In genomic region chr4:177293208-177294018, GRCh38 we compare ENCODE assay signal across 23 cellular contexts. TPM values are rescaled to one million over a fixed set of nuclear protein-coding genes. Genes with fewer than 3 reads are reported as not detected.
DNase-seq lines count a peak whose midpoint lies in the region; ATAC-seq and TF ChIP-seq lines count a peak whose summit lies in the region.
"Had no signal": no experiment of that assay in that cellular context is flagged by ENCODE, and none has a peak within 500 bp of the region (broad histone marks: within the 10 kb centered on the region; RNA-seq: fewer than 3 reads in every experiment).

No MANE protein-coding gene starts in this region.

- no peaks in the 10 kb centered on the region for H3K79me1 ChIP-seq in mesendoderm (ENCODE audit: low read length)

- H3K36me3 ChIP-seq in OCI-LY1 (ENCODE audit: insufficient read depth, low read length) = no peaks in the 10 kb centered on the region
- no peaks in the 10 kb centered on the region for H3K36me3 ChIP-seq in mesendoderm (ENCODE audit: control insufficient read depth, insufficient read depth, low read length)
- H3K36me3 ChIP-seq: colonic mucosa, heart left ventricle, left ventricle myocardium inferior, prostate gland, tibial artery had no signal

- H4K20me1 ChIP-seq in OCI-LY1 (ENCODE audit: insufficient read depth, low read length) = no peaks in the 10 kb centered on the region

- peak; percentile 15 for DNase-seq in CD1c-positive myeloid dendritic cell (ENCODE audit: extremely low spot score)
- DNase-seq in mesendoderm = no peak
- DNase-seq in T-helper 2 cell = no peak
- no peak for DNase-seq in NCI-H2107 treated with DMSO at 0.1 percent for 48 hours (lab: John Stamatoyannopoulos, UW; ENCODE audit: unreplicated experiment)
- DNase-seq in A172 (ENCODE audit: low spot score) = no peak
- DNase-seq: activated CD4-positive, CD25-positive, alpha-beta regulatory T cell treated with anti-CD3 and anti-CD28 coated beads, Interleukin-2, amount 50 U/mL, for 72 hours; colonic mucosa; DND-41; endodermal cell; heart left ventricle; left ventricle myocardium inferior; NCI-H1436 treated with DMSO at 0.1 percent for 48 hours; NCI-H2171 treated with DMSO at 0.1 percent for 48 hours; stimulated activated CD4-positive, alpha-beta T cell treated with anti-CD3 and anti-CD28 coated beads, Interleukin-4, amount 100 ng/mL, for 1 hour; stimulated activated naive CD8-positive, alpha-beta T cell treated with anti-CD3 and anti-CD28 coated beads, Interleukin-15, Interleukin-2, amounts not matched to agents 100 U/mL and 50 U/mL, for 24 hours; T1000; tibial artery had no signal

- no peak overlapping the region for H3K56ac ChIP-seq in mesendoderm (ENCODE audit: low read length)

- H3K27ac ChIP-seq in OCI-LY1 (ENCODE audit: low read depth, low read length, poor library complexity, severe bottlenecking) = peak overlapping the region; percentile 78
- no peak overlapping the region for H3K27ac ChIP-seq in mesendoderm (ENCODE audit: low read depth, low read length)
- H3K27ac ChIP-seq: colonic mucosa, heart left ventricle, left ventricle myocardium inferior, prostate gland had no signal

- H3K9me3 ChIP-seq in OCI-LY1 (ENCODE audit: low read length) = peaks cover 6% of the 10 kb centered on the region; the same call in 1 of the 2 replicates
- H3K9me3 ChIP-seq: colonic mucosa, prostate gland had no signal

- H3K9ac ChIP-seq in OCI-LY1 (ENCODE audit: low read length) (peak overlapping the region; percentile 50; the same call in 1 of the 2 replicates), mesendoderm (ENCODE audit: low read length) (no peak overlapping the region)

- H4K8ac ChIP-seq in mesendoderm (ENCODE audit: low read depth, low read length) = no peak overlapping the region

- peak; percentile 60 for ATAC-seq in HG03159 (IDR thresholded peaks at IDR 0.05; ENCODE audit: unreplicated experiment)
- no peak for ATAC-seq in GM21619 (IDR thresholded peaks at IDR 0.05; ENCODE audit: unreplicated experiment)
- ATAC-seq: HCT116; heart left ventricle; stimulated activated naive CD8-positive, alpha-beta T cell treated with anti-CD3 and anti-CD28 coated beads, Interleukin-15, Interleukin-2, amounts not matched to agents 100 U/mL and 50 U/mL, for 24 hours had no signal

- no peak for TF ChIP-seq CTCF in OCI-LY1 (IDR thresholded peaks at IDR 0.05; ENCODE audit: low read length)

- peak overlapping the region; percentile 36 for H3K4ac ChIP-seq in mesendoderm (ENCODE audit: low read depth, low read length)

- no peaks in the 10 kb centered on the region for H3K27me3 ChIP-seq in OCI-LY1 (ENCODE audit: insufficient read depth, low read length)
- no peaks in the 10 kb centered on the region for H3K27me3 ChIP-seq in mesendoderm (ENCODE audit: insufficient read depth, low read length, poor library complexity)
- H3K27me3 ChIP-seq: colonic mucosa, heart left ventricle, tibial artery had no signal

- H3K4me2 ChIP-seq in OCI-LY1 (ENCODE audit: low read length) (peak overlapping the region; percentile 57), mesendoderm (ENCODE audit: low read length) (no peak overlapping the region)
- H3K4me2 ChIP-seq: smooth muscle cell had no signal

- H2AFZ ChIP-seq in OCI-LY1 (ENCODE audit: low read length) = peak overlapping the region; percentile 84; the same call in 1 of the 2 replicates

- WGBS in mesendoderm (ENCODE audit: extremely low coverage, insufficient coverage, low lambda C conversion rate) = no CpG with 5 or more reads among the region's 5 CpGs

- H2AK5ac ChIP-seq in mesendoderm (ENCODE audit: low read length) = no peak overlapping the region

- H2BK5ac ChIP-seq in mesendoderm (ENCODE audit: low read length) = no peak overlapping the region

- H2BK15ac ChIP-seq in mesendoderm (replicated peaks; ENCODE audit: low read depth) = no peak overlapping the region

- H2BK120ac ChIP-seq in mesendoderm (ENCODE audit: low read depth, low read length) = no peak overlapping the region

- H3K79me2 ChIP-seq in OCI-LY1 (ENCODE audit: insufficient read depth, low read length) (no peaks in the 10 kb centered on the region), mesendoderm (ENCODE audit: control insufficient read depth, insufficient read depth, low read length) (no peaks in the 10 kb centered on the region)

- H3K23ac ChIP-seq in mesendoderm (ENCODE audit: low read length) = no peak overlapping the region

- H3K4me1 ChIP-seq in OCI-LY1 (ENCODE audit: insufficient read depth, low read length, severe bottlenecking) = peaks cover 38% of the 10 kb centered on the region
- no peaks in the 10 kb centered on the region for H3K4me1 ChIP-seq in mesendoderm (ENCODE audit: control insufficient read depth, low read depth, low read length)
- H3K4me1 ChIP-seq: colonic mucosa, left ventricle myocardium inferior, prostate gland had no signal

- no peak overlapping the region for H4K5ac ChIP-seq in mesendoderm (ENCODE audit: low read length)

- no peak overlapping the region for H3K18ac ChIP-seq in mesendoderm (ENCODE audit: low read length)

- no peaks in the 10 kb centered on the region for H3K9me2 ChIP-seq in OCI-LY1 (ENCODE audit: low read depth, low read length)

- no peaks in the 10 kb centered on the region for H3F3A ChIP-seq in OCI-LY1 (ENCODE audit: insufficient read depth, low read length)

- H3K4me3 ChIP-seq in OCI-LY1 (ENCODE audit: low read depth, low read length, poor library complexity, severe bottlenecking) (no peak overlapping the region), mesendoderm (ENCODE audit: low read length) (no peak overlapping the region)
- H3K4me3 ChIP-seq: colonic mucosa, heart left ventricle, left ventricle myocardium inferior, prostate gland, smooth muscle cell, tibial artery had no signal

RNA-seq across cellular contexts. Expression of gene NEIL3, which starts 16.3 kb away (rescaled TPM):
- 7.4 TPM for polyA plus RNA-seq in mesendoderm (2013, experiment 1 of 2)
- polyA plus RNA-seq in mesendoderm (2013, experiment 2 of 2) = 7.3 TPM
- total RNA-seq in A172 (2014; rRNA removed; shearing (Covaris generic)) = 17.5 and 21.8 TPM in 2 replicates
